8 cellular contexts compared by ENCODE assay signal in genomic region chr20:49915380-49916145, GRCh38.
DNase-seq lines count a peak whose midpoint lies in the region; ATAC-seq and TF ChIP-seq lines count a peak whose summit lies in the region.

A gene with protein sequence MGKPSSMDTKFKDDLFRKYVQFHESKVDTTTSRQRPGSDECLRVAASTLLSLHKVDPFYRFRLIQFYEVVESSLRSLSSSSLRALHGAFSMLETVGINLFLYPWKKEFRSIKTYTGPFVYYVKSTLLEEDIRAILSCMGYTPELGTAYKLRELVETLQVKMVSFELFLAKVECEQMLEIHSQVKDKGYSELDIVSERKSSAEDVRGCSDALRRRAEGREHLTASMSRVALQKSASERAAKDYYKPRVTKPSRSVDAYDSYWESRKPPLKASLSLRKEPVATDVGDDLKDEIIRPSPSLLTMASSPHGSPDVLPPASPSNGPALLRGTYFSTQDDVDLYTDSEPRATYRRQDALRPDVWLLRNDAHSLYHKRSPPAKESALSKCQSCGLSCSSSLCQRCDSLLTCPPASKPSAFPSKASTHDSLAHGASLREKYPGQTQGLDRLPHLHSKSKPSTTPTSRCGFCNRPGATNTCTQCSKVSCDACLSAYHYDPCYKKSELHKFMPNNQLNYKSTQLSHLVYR (minus strand): TSS chr20:49915529. CDS start chr20:49908490, 7,039 bp downstream.

- H3K9me3 ChIP-seq in mucosa of rectum (ENCODE audit: control insufficient read depth in 2 of 2, low read length in 2 of 2), result no peaks in the 10 kb centered on the region

- peak within 1 kb of the TSS; percentile 99 for H3K9ac ChIP-seq in mucosa of rectum (ENCODE audit: low read depth in 1 of 2, low read length in 2 of 2)

- peak within 1 kb of the TSS; percentile 100 for H3K27ac ChIP-seq in mucosa of rectum (ENCODE audit: low read depth in 2 of 2, low read length in 2 of 2)

- DNase-seq in DMS 273 (lab: John Stamatoyannopoulos, UW; ENCODE audit: unreplicated experiment), result peak; percentile 96
- DNase-seq in HuH-7.5 (ENCODE audit: low spot score), result peak; percentile 96
- peak; percentile 95 for DNase-seq in OCI-M1 (lab: John Stamatoyannopoulos, UW)
- DNase-seq in activated T-cell treated with anti-CD3 and anti-CD28 coated beads for 4 hours, result peak; percentile 92
- DNase-seq in erythroblast (lab: John Stamatoyannopoulos, UW), result peak; percentile 96 to 97
- DNase-seq in stimulated activated CD8-positive, alpha-beta memory T cell treated with anti-CD3 and anti-CD28 coated beads, Interleukin-4, amount 100 ng/mL, for 4 hours (ENCODE audit: low read depth in 2 of 2, low spot score in 1 of 2), result peak; percentile 85 to 87

- peak within 1 kb of the TSS; percentile 99 for H3K4me3 ChIP-seq in mucosa of rectum (ENCODE audit: low read length in 2 of 2)

- peak; percentile 67 for TF ChIP-seq POLR2A in erythroblast (IDR thresholded peaks at IDR 0.05; ENCODE audit: low read length)

- H3K27me3 ChIP-seq in mucosa of rectum (ENCODE audit: control insufficient read depth in 2 of 2, insufficient read depth in 2 of 2, low read length in 2 of 2), result no peaks in the 10 kb centered on the region

- no peaks in the 10 kb centered on the region for H3K36me3 ChIP-seq in mucosa of rectum (ENCODE audit: control insufficient read depth in 2 of 2, insufficient read depth in 2 of 2, low read length in 2 of 2)

- H3K4me1 ChIP-seq in mucosa of rectum (ENCODE audit: control insufficient read depth in 2 of 2, insufficient read depth in 2 of 2, low read length in 2 of 2), result peaks cover 28 to 54% of the 10 kb centered on the region in 2 donors

- ATAC-seq in GM21526 (IDR thresholded peaks at IDR 0.05; ENCODE audit: low FRiP score, unreplicated experiment), result peak; percentile 75

Comparison
In these comparisons a context has a peak if more than half of its experiments do, and no peak if none do; other contexts are left out.
1. Peak in every context shown above with its lines: DNase-seq, ATAC-seq, H3K4me3 ChIP-seq and H3K27ac ChIP-seq.